ENCODE assay signal across 8 cellular contexts in genomic region chr6:36765943-36766648, GRCh38.
DNase-seq lines count a peak whose midpoint lies in the region; ATAC-seq, FAIRE-seq and TF ChIP-seq lines count a peak whose summit lies in the region.

No MANE protein-coding gene starts in this region.

- no peaks in the 10 kb centered on the region for H3K9me3 ChIP-seq in A673 (ENCODE audit: low read depth, low read length, poor library complexity, severe bottlenecking)
- H3K9me3 ChIP-seq in colonic mucosa, result no peaks in the 10 kb centered on the region

- peak; percentile 75 for FAIRE-seq in GM18507 (lab: Jason Lieb, UNC)

- H3K4me3 Mint-ChIP-seq in activated CD4-positive, alpha-beta T cell treated with anti-CD3 and anti-CD28 coated beads, Interleukin-2, amount 10 ng/mL, durations not matched to agents 7 days and 5 days, result no peak overlapping the region

- no peak overlapping the region for H3K9ac ChIP-seq in colonic mucosa (ENCODE audit: low read depth in 2 of 2, low read length in 2 of 2)

- H3K36me3 ChIP-seq in A673 (ENCODE audit: insufficient read depth, low read length, poor library complexity, severe bottlenecking) (no peaks in the 10 kb centered on the region), colonic mucosa (no peaks in the 10 kb centered on the region)

- no peak overlapping the region for H3K27ac Mint-ChIP-seq in activated CD4-positive, alpha-beta T cell treated with anti-CD3 and anti-CD28 coated beads, Interleukin-2, amount 10 ng/mL, durations not matched to agents 7 days and 5 days

- BruUV-seq in A673 (replicated peaks; lab: Mats Ljungman, UMichigan), result no TSS peak

- 22 to 24% methylated on average over 13 of the region's 13 CpGs for WGBS in lower leg skin, 2 donors

- DNase-seq in A673 (ENCODE audit: low spot score), result peak; percentile 82
- DNase-seq in GM18507 (ENCODE audit: extremely low spot score, insufficient read length, low read depth), result peak; percentile 65
- peak; percentile 43 to 91 for DNase-seq in NCI-H526 (lab: John Stamatoyannopoulos, UW)
- peak; percentile 89 for DNase-seq in activated CD4-positive, alpha-beta T cell treated with anti-CD3 and anti-CD28 coated beads, Interleukin-2, amount 10 ng/mL, durations not matched to agents 7 days and 5 days
- peak; percentile 87 for DNase-seq in colonic mucosa
- DNase-seq in lower leg skin (ENCODE audit: low spot score in 2 of 2), result peak; percentile 74 to 93
- DNase-seq in stimulated activated CD4-positive, alpha-beta T cell treated with anti-CD3 and anti-CD28 coated beads, TNF-alpha, amount 100 ng/mL, for 4 hours (ENCODE audit: low read depth in 3 of 3), result peak; percentile 60 to 72 (median 60)

- peak; percentile 90 for TF ChIP-seq CTCF in A673 (conservative IDR thresholded peaks at IDR 0.05; ENCODE audit: low read depth, low read length)
- peak; percentile 82 for TF ChIP-seq CTCF in colonic mucosa (IDR thresholded peaks at IDR 0.05)
- TF ChIP-seq CTCF in lower leg skin (IDR thresholded peaks at IDR 0.05), result peak in 1 of 3 donors; percentile 93

- H3K4me1 ChIP-seq in A673 (ENCODE audit: insufficient read depth, low read length, poor library complexity, severe bottlenecking) (peaks cover 7% of the 10 kb centered on the region), colonic mucosa (no peaks in the 10 kb centered on the region)

- no peaks in the 10 kb centered on the region for H3K27me3 Mint-ChIP-seq in activated CD4-positive, alpha-beta T cell treated with anti-CD3 and anti-CD28 coated beads, Interleukin-2, amount 10 ng/mL, durations not matched to agents 7 days and 5 days

- no peak overlapping the region for H3K4me3 ChIP-seq in A673 (ENCODE audit: low read depth, low read length, poor library complexity, severe bottlenecking)
- H3K4me3 ChIP-seq in colonic mucosa, result no peak overlapping the region
- no peak overlapping the region for H3K4me3 ChIP-seq in lower leg skin (ENCODE audit: low read depth, poor library complexity, severe bottlenecking)

- no peak for TF ChIP-seq POLR2A in lower leg skin (IDR thresholded peaks at IDR 0.05)

- H3K9me3 Mint-ChIP-seq in activated CD4-positive, alpha-beta T cell treated with anti-CD3 and anti-CD28 coated beads, Interleukin-2, amount 10 ng/mL, durations not matched to agents 7 days and 5 days, result no peaks in the 10 kb centered on the region

- no peaks in the 10 kb centered on the region for H3K27me3 ChIP-seq in A673 (replicated peaks; ENCODE audit: insufficient read depth, low read depth, low read length, poor library complexity)
- H3K27me3 ChIP-seq in colonic mucosa, result no peaks in the 10 kb centered on the region

- H3K4me1 Mint-ChIP-seq in activated CD4-positive, alpha-beta T cell treated with anti-CD3 and anti-CD28 coated beads, Interleukin-2, amount 10 ng/mL, durations not matched to agents 7 days and 5 days, result peaks cover 45% of the 10 kb centered on the region

- H3K36me3 Mint-ChIP-seq in activated CD4-positive, alpha-beta T cell treated with anti-CD3 and anti-CD28 coated beads, Interleukin-2, amount 10 ng/mL, durations not matched to agents 7 days and 5 days (ENCODE audit: low read depth), result no peaks in the 10 kb centered on the region

- CTCF ChIA-PET in A673 (lab: Charles Lee), result interaction anchor here (0.5 to 1.5 kb wide), 6 partner anchors 17 to 444 kb away, joined by 3 to 10 read pairs (median 6); no protein-coding TSS in a partner anchor
- CTCF ChIA-PET in activated CD4-positive, alpha-beta T cell treated with anti-CD3 and anti-CD28 coated beads, Interleukin-2, amount 10 ng/mL, durations not matched to agents 7 days and 5 days (lab: Charles Lee), result interaction anchor here (0.6 to 11.5 kb wide), 33 partner anchors 7 to 549 kb away, joined by 3 to 157 read pairs (median 4); partner anchors contain the start of gene PPIL1

- peak; percentile 73 for ATAC-seq in HG03354 (IDR thresholded peaks at IDR 0.05; ENCODE audit: poor library complexity, severe bottlenecking, unreplicated experiment)

- intact Hi-C loops in A673 (cut with micrococcal nuclease; ENCODE audit: unreplicated experiment), result loop anchor here (1.0 to 2.0 kb wide), 3 partner anchors 85 to 445 kb away; no protein-coding TSS in a partner anchor
- intact Hi-C loops in colonic mucosa (cut with DNase I), result loop anchor here (2.0 to 10.0 kb wide), 4 partner anchors 85 to 446 kb away; partner anchors contain the start of gene MTCH1
- intact Hi-C loops in lower leg skin (cut with DNase I; ENCODE audit: low total_unique reads), result no loop called here

- H3K27ac ChIP-seq in A673 (ENCODE audit: low read depth, low read length, poor library complexity, severe bottlenecking), result no peak overlapping the region
- H3K27ac ChIP-seq in colonic mucosa, result no peak overlapping the region

- POLR2A ChIA-PET in A673 (lab: Charles Lee; ENCODE audit: low non-redundant PET), result interaction anchor here (0.5 kb wide), 1 partner anchor 600 kb away, joined by 4 read pairs; no protein-coding TSS in a partner anchor
- POLR2A ChIA-PET in activated CD4-positive, alpha-beta T cell treated with anti-CD3 and anti-CD28 coated beads, Interleukin-2, amount 10 ng/mL, durations not matched to agents 7 days and 5 days (lab: Charles Lee), result interaction anchor here (1.1 kb wide), 1 partner anchor 405 kb away, joined by 5 read pairs; no protein-coding TSS in a partner anchor
